In genomic region chr16:1817276-1817589, GRCh38 we compare ENCODE assay signal across 2 cellular contexts.
TF ChIP-seq lines count a peak whose summit lies in the region.

No MANE protein-coding gene starts in this region.

TF ChIP-seq in liver, 16 proteins besides CTCF, POLR2A, EP300 and RAD21:
- TF ChIP-seq SP1 (IDR thresholded peaks at IDR 0.05) (no peak), NR2F2 (IDR thresholded peaks at IDR 0.05) (no peak), ZBTB33 (IDR thresholded peaks at IDR 0.05) (no peak), JUND (IDR thresholded peaks at IDR 0.05) (no peak), YY1 (IDR thresholded peaks at IDR 0.05) (no peak), EGR1 (IDR thresholded peaks at IDR 0.05; ENCODE audit: low read depth in 2 of 2) (no peak), RXRA (IDR thresholded peaks at IDR 0.05) (no peak), TAF1 (conservative IDR thresholded peaks at IDR 0.05) (no peak), FOXA2 (IDR thresholded peaks at IDR 0.05) (no peak), HNF4G (IDR thresholded peaks at IDR 0.05) (no peak)

TF ChIP-seq in H1, 55 proteins besides CTCF, POLR2A, EP300 and RAD21:
- TF ChIP-seq NANOG (IDR thresholded peaks at IDR 0.05; ENCODE audit: insufficient read depth, low read depth, low read length, poor library complexity, severe bottlenecking), result no peak
- TF ChIP-seq GTF2F1 (IDR thresholded peaks at IDR 0.05; ENCODE audit: borderline replicate concordance, low read depth, low read length), result no peak
- TF ChIP-seq FOSL1 (IDR thresholded peaks at IDR 0.05; ENCODE audit: insufficient read depth, low read depth, low read length), result no peak
- no peak for TF ChIP-seq KDM4A (IDR thresholded peaks at IDR 0.05; ENCODE audit: low read depth, low read length, severe bottlenecking)
- TF ChIP-seq YY1 (IDR thresholded peaks at IDR 0.05; ENCODE audit: low read depth, low read length), result no peak
